Comparison of ENCODE assay signal across 21 cellular contexts in the genomic region with DNA sequence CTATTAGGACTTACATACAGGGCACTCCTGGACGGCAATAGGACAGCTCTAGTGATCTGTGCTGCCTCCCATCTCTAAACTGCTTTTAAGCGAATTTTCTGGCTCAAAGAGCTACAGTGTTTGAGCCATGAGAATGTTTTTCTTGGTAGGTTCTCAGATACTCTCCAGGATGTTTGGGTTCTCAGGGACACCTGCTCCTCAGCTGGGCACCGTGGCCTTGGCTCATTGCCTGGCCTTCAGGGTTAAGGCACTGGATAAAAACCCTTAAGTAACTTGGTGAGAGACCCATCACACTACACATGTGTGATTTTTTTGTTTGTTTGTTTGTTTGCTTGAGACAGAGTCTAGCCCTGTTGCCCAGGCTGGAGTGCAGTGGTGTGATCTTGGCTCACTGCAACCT.
"Had no signal": no experiment of that assay in that cellular context is flagged by ENCODE, and none has a peak within 500 bp of the region (broad histone marks: within the 10 kb centered on the region; RNA-seq: fewer than 3 reads in every experiment).

No MANE protein-coding gene starts in this region.

- H3K27me3 ChIP-seq: gastrocnemius medialis, right lobe of liver, stomach, tibial artery had no signal

- H3K9me3 ChIP-seq: gastrocnemius medialis, right lobe of liver, stomach, tibial artery had no signal

- H3K27ac ChIP-seq: epithelial cell of prostate, gastrocnemius medialis, parathyroid adenoma, right lobe of liver, stomach, tibial artery had no signal

- FAIRE-seq: kidney, small intestine had no signal

- H3K79me2 ChIP-seq: parathyroid adenoma had no signal

- H3K36me3 ChIP-seq: gastrocnemius medialis, right lobe of liver, tibial artery had no signal

- H3K9ac ChIP-seq: parathyroid adenoma had no signal

- DNase-seq: cortex of kidney; foreskin fibroblast; gastrocnemius medialis; head of caudate nucleus; kidney; naive B cell; right lobe of liver; small intestine; stimulated activated CD4-positive, alpha-beta T cell treated with anti-CD3 and anti-CD28 coated beads, Interleukin-12 subunit alpha, Interleukin-12 subunit beta, amount 100 ng/mL, for 4 hours; stimulated activated CD4-positive, alpha-beta T cell treated with anti-CD3 and anti-CD28 coated beads, Interleukin-1b, Interleukin-23, amount 100 ng/mL, for 48 hours; stimulated activated CD4-positive, alpha-beta T cell treated with anti-CD3 and anti-CD28 coated beads, Interleukin-4, amount 100 ng/mL, for 24 hours; stimulated activated naive CD4-positive, alpha-beta T cell treated with Interleukin-2 at 50 U/mL for 16 hours; stomach; tibial artery had no signal

- H3K4me3 ChIP-seq: gastrocnemius medialis, lung, right lobe of liver, stomach, tibial artery had no signal

- H3K4me1 ChIP-seq: gastrocnemius medialis, parathyroid adenoma, right lobe of liver, tibial artery had no signal

- ATAC-seq: esophagus mucosa; gastrocnemius medialis; left lobe of liver; natural killer cell treated with Interleukin-12 subunit alpha and Interleukin-12 subunit beta and Interleukin-15 and Interleukin-18, amount 100 ng/mL, for 72 hours; right lobe of liver; stimulated activated effector memory CD8-positive, alpha-beta T cell treated with anti-CD3 and anti-CD28 coated beads, Interleukin-12 subunit alpha, Interleukin-12 subunit beta, amount 100 ng/mL, for 72 hours had no signal

- H2AFZ ChIP-seq: parathyroid adenoma had no signal
